In genomic region chr2:27932396-27932795, GRCh38 we compare ENCODE assay signal across 11 cellular contexts. TPM values are rescaled to one million over a fixed set of nuclear protein-coding genes. Genes with fewer than 3 reads are reported as not detected.
DNase-seq lines count a peak whose midpoint lies in the region; ATAC-seq, FAIRE-seq and TF ChIP-seq lines count a peak whose summit lies in the region.
"Had no signal": no experiment of that assay in that cellular context is flagged by ENCODE, and none has a peak within 500 bp of the region (broad histone marks: within the 10 kb centered on the region; RNA-seq: fewer than 3 reads in every experiment).

No MANE protein-coding gene starts in this region.

- no peaks in the 10 kb centered on the region for H4K20me1 ChIP-seq in HepG2 (ENCODE audit: insufficient read depth, low read length)

- TF ChIP-seq CTCF in Caco-2 (IDR thresholded peaks at IDR 0.05; ENCODE audit: insufficient read depth in 1 of 2, low read depth in 1 of 2, low read length in 1 of 2, severe bottlenecking in 1 of 2, unreplicated experiment in 1 of 2): no peak
- TF ChIP-seq CTCF in HepG2 (CRISPR knock-in tag; IDR thresholded peaks at IDR 0.05): no peak

- H3K79me2 ChIP-seq in HepG2 (ENCODE audit: insufficient read depth, low read length): no peaks in the 10 kb centered on the region

- H3K27me3 ChIP-seq in Caco-2 (replicated peaks; ENCODE audit: control insufficient read depth, insufficient read depth, low read length) (no peaks in the 10 kb centered on the region), HepG2 (ENCODE audit: control insufficient read depth in 1 of 2, insufficient read depth in 2 of 2, low read length in 2 of 2) (no peaks in the 10 kb centered on the region)

- H3K9ac ChIP-seq in HepG2 (ENCODE audit: insufficient read depth, low read depth, low read length): no peak overlapping the region

- 92% methylated on average over 2 of the region's 2 CpGs for WGBS in HepG2 (ENCODE audit: low lambda C conversion rate)

- no peak overlapping the region for H3K4me3 ChIP-seq in Caco-2 (ENCODE audit: low read depth, low read length)
- no peak overlapping the region for H3K4me3 ChIP-seq in HepG2 (replicated peaks in 1 of 3; ENCODE audit: insufficient read depth in 1 of 3, low read depth in 2 of 3, low read length in 3 of 3)
- H3K4me3 ChIP-seq: GM23338 had no signal

- no peak for TF ChIP-seq POLR2A in HepG2 (IDR thresholded peaks at IDR 0.05; ENCODE audit: insufficient read depth in 1 of 2, low read depth in 2 of 2, low read length in 2 of 2)

- H3K36me3 ChIP-seq in Caco-2 (ENCODE audit: control insufficient read depth, insufficient read depth, low read length) (no peaks in the 10 kb centered on the region), HepG2 (replicated peaks in 1 of 2; ENCODE audit: control insufficient read depth in 1 of 2, insufficient read depth in 2 of 2, low read length in 2 of 2) (no peaks in the 10 kb centered on the region)

- H3K4me1 Mint-ChIP-seq in Caco-2 (ENCODE audit: low read depth, unreplicated experiment) (peaks cover 21% of the 10 kb centered on the region), T-cell (peaks cover 8 to 14% (median 10%) of the 10 kb centered on the region in 3 donors)
- H3K4me1 Mint-ChIP-seq: activated T-helper 17 cell treated with anti-CD3 and anti-CD28 coated beads, Interleukin-2, amount 50 U/mL, for 72 hours; GM23338 had no signal

- no peak overlapping the region for H3K27ac ChIP-seq in HepG2 (ENCODE audit: extremely low read length, insufficient read depth, low read length)

- H3K36me3 Mint-ChIP-seq in Caco-2 (ENCODE audit: insufficient read depth, unreplicated experiment) (peaks cover 6% of the 10 kb centered on the region), T-cell (peaks cover 48% of the 10 kb centered on the region)

- H3K4me1 ChIP-seq in Caco-2: peaks cover 40% of the 10 kb centered on the region
- H3K4me1 ChIP-seq in HepG2 (ENCODE audit: insufficient read depth, low read length): peaks cover 19% of the 10 kb centered on the region

- intact Hi-C loops in Caco-2 (cut with micrococcal nuclease; ENCODE audit: unreplicated experiment) (loop anchor here (5.0 kb wide), 2 partner anchors 185 to 460 kb away; partner anchors contain the start of gene FOSL2), HepG2 (cut with micrococcal nuclease; ENCODE audit: unreplicated experiment) (no loop called here)

- CTCF ChIA-PET in Caco-2 (lab: Charles Lee): no interaction called here
- CTCF ChIA-PET in HepG2 (lab: Yijun Ruan, JAX; ENCODE audit: low intra/inter-chr PET ratio, low total read pairs): no interaction called here
- CTCF ChIA-PET in T-cell (lab: Charles Lee): interaction anchor here in 1 of 2 donors (0.5 kb wide), 1 partner anchor 20 kb away, joined by 3 read pairs; no protein-coding TSS in a partner anchor

- H3K9me3 Mint-ChIP-seq in Caco-2 (ENCODE audit: unreplicated experiment): no peaks in the 10 kb centered on the region
- no peaks in the 10 kb centered on the region for H3K9me3 Mint-ChIP-seq in T-cell
- H3K9me3 Mint-ChIP-seq: activated T-helper 17 cell treated with anti-CD3 and anti-CD28 coated beads, Interleukin-2, amount 50 U/mL, for 72 hours; GM23338; stimulated activated effector memory CD8-positive, alpha-beta T cell treated with anti-CD3 and anti-CD28 coated beads, Interleukin-12 subunit alpha, Interleukin-12 subunit beta, amount 100 ng/mL, for 72 hours had no signal

- no peak overlapping the region for H2AFZ ChIP-seq in HepG2 (ENCODE audit: low read length)
- H2AFZ ChIP-seq: GM23338 had no signal

- H3K27ac Mint-ChIP-seq in Caco-2 (ENCODE audit: unreplicated experiment) (peak overlapping the region; percentile 43), T-cell (no peak overlapping the region)
- H3K27ac Mint-ChIP-seq: activated T-helper 17 cell treated with anti-CD3 and anti-CD28 coated beads, Interleukin-2, amount 50 U/mL, for 72 hours; GM23338; stimulated activated effector memory CD8-positive, alpha-beta T cell treated with anti-CD3 and anti-CD28 coated beads, Interleukin-12 subunit alpha, Interleukin-12 subunit beta, amount 100 ng/mL, for 72 hours had no signal

- TF ChIP-seq EP300 in HepG2 (IDR thresholded peaks at IDR 0.05; ENCODE audit: low read depth in 2 of 2, low read length in 2 of 2) (no peak), HepG2 (CRISPR knock-in tag; IDR thresholded peaks at IDR 0.05; ENCODE audit: borderline replicate concordance) (no peak)

- POLR2A ChIA-PET in Caco-2 (lab: Charles Lee) (no interaction called here), HepG2 (lab: Yijun Ruan, JAX) (no interaction called here), T-cell (lab: Charles Lee) (no interaction called here)

- H3K4me2 ChIP-seq in HepG2 (ENCODE audit: low read depth, low read length): no peak overlapping the region
- H3K4me2 ChIP-seq: GM23338 had no signal

- in situ Hi-C loops in HepG2 (cut with HindIII; ENCODE audit: extremely low pct_ligation_motif_present, low pct_unique_long_range_greater_than_20kb): no loop called here

- BruUV-seq in Caco-2 (replicated peaks; lab: Mats Ljungman, UMichigan) (no TSS peak), HepG2 (replicated peaks; lab: Mats Ljungman, UMichigan) (no TSS peak)

- DNase-seq in Caco-2 (peak in 1 of 2 experiments; percentile 31), NCI-H226 (peak; percentile 73), dermis blood vessel endothelial cell (peak; percentile 58), HepG2 (ENCODE audit: low spot score) (peak; percentile 59), T-cell (no peak), putamen (ENCODE audit: low spot score) (no peak), COLO829 (ENCODE audit: low spot score) (no peak)

- FAIRE-seq in HepG2 (lab: Jason Lieb, UNC): no peak

- no peaks in the 10 kb centered on the region for H3K27me3 Mint-ChIP-seq in Caco-2 (ENCODE audit: insufficient read depth, unreplicated experiment)
- H3K27me3 Mint-ChIP-seq in T-cell: no peaks in the 10 kb centered on the region
- H3K27me3 Mint-ChIP-seq: activated T-helper 17 cell treated with anti-CD3 and anti-CD28 coated beads, Interleukin-2, amount 50 U/mL, for 72 hours had no signal

- H3K9me3 ChIP-seq in Caco-2: no peaks in the 10 kb centered on the region
- H3K9me3 ChIP-seq in HepG2 (ENCODE audit: low read length): no peaks in the 10 kb centered on the region

- ATAC-seq in HepG2: no peak
- ATAC-seq in T-cell (replicated peaks in 1 of 4): no peak
- no peak for ATAC-seq in GM18502 (IDR thresholded peaks at IDR 0.05; ENCODE audit: poor library complexity, unreplicated experiment)
- ATAC-seq: activated T-helper 17 cell treated with anti-CD3 and anti-CD28 coated beads, Interleukin-2, amount 50 U/mL, for 72 hours; GM23338; stimulated activated effector memory CD8-positive, alpha-beta T cell treated with anti-CD3 and anti-CD28 coated beads, Interleukin-12 subunit alpha, Interleukin-12 subunit beta, amount 100 ng/mL, for 72 hours had no signal

- TF ChIP-seq RAD21 in HepG2 (CRISPR knock-in tag; IDR thresholded peaks at IDR 0.05): no peak

- peak overlapping the region; percentile 11 for H3K4me3 Mint-ChIP-seq in Caco-2 (ENCODE audit: unreplicated experiment)
- H3K4me3 Mint-ChIP-seq in T-cell: no peak overlapping the region
- H3K4me3 Mint-ChIP-seq: activated T-helper 17 cell treated with anti-CD3 and anti-CD28 coated beads, Interleukin-2, amount 50 U/mL, for 72 hours; GM23338; stimulated activated effector memory CD8-positive, alpha-beta T cell treated with anti-CD3 and anti-CD28 coated beads, Interleukin-12 subunit alpha, Interleukin-12 subunit beta, amount 100 ng/mL, for 72 hours had no signal

RNA-seq across cellular contexts. Expression of gene BABAM2, which starts 41.9 kb away (rescaled TPM):
- total RNA-seq in Caco-2 (2022) (50.7 and 57.3 TPM in 2 replicates), dermis blood vessel endothelial cell (13.6 and 17.8 TPM in 2 replicates), HepG2 (2016; rRNA removed; fragmentation: Illumina TruSeq; extraction: Trizol) (24.9 and 34.8 TPM in 2 replicates), T-cell (10 to 100 TPM; 28.4 to 45.2 (median 37.4) TPM)
- total RNA-seq in HepG2 (2016; cell fraction: cytosol; rRNA removed; fragmentation: Illumina TruSeq; extraction: Trizol; ENCODE audit: low read depth): 8.2 and 8.5 TPM in 2 replicates
- 26.2 and 31.2 TPM in 2 replicates for total RNA-seq in HepG2 (2016; cell fraction: insoluble cytoplasmic fraction; rRNA removed; fragmentation: Illumina TruSeq; extraction: Trizol)
- 13.7 and 14.1 TPM in 2 replicates for total RNA-seq in HepG2 (2016; cell fraction: membrane; rRNA removed; fragmentation: Illumina TruSeq; extraction: Trizol)
- total RNA-seq in HepG2 (2016; cell fraction: nucleus; rRNA removed; fragmentation: Illumina TruSeq; extraction: Trizol): 33.5 and 34.7 TPM in 2 replicates
- polyA plus RNA-seq in HepG2 (2011; rRNA removed): 28.0 and 28.3 TPM in 2 replicates
- 18.3 and 23.5 TPM in 2 replicates for polyA plus RNA-seq in HepG2 (2011; cell fraction: cytosol; rRNA removed)
- 14.1 and 17.0 TPM in 2 replicates for polyA plus RNA-seq in HepG2 (2011; cell fraction: nucleus; rRNA removed)
- polyA plus RNA-seq in HepG2 (2012): 23.1 and 32.2 TPM in 2 replicates
- 11.4 and 14.0 TPM in 2 replicates for polyA plus RNA-seq in HepG2 (2016; cell fraction: cytosol; fragmentation: Illumina TruSeq; extraction: Trizol; ENCODE audit: low read depth)
- 49.9 and 58.4 TPM in 2 replicates for polyA plus RNA-seq in HepG2 (2016; cell fraction: insoluble cytoplasmic fraction; fragmentation: Illumina TruSeq; extraction: Trizol; ENCODE audit: low read depth)
- 17.1 and 19.7 TPM in 2 replicates for polyA plus RNA-seq in HepG2 (2016; cell fraction: membrane; fragmentation: Illumina TruSeq; extraction: Trizol; ENCODE audit: low read depth)
- 22.3 and 23.0 TPM in 2 replicates for polyA plus RNA-seq in HepG2 (2016; cell fraction: nucleus; fragmentation: Illumina TruSeq; extraction: Trizol; ENCODE audit: insufficient read depth, low read depth)
- polyA minus RNA-seq in HepG2 (2011; rRNA and poly(A)+ RNA removed; ENCODE audit: low replicate concordance): 22.8 and 28.8 TPM in 2 replicates
- polyA minus RNA-seq in HepG2 (2011; cell fraction: cytosol; rRNA and poly(A)+ RNA removed): 18.5 and 21.5 TPM in 2 replicates
- 132 and 154 TPM in 2 replicates for polyA minus RNA-seq in HepG2 (2011; cell fraction: nucleus; rRNA and poly(A)+ RNA removed)

RNA-seq across cellular contexts. Expression of gene RBKS, which starts 42.2 kb away (rescaled TPM):
- total RNA-seq in Caco-2 (2022) (7.1 and 7.4 TPM in 2 replicates), dermis blood vessel endothelial cell (0.98 and 1.2 TPM in 2 replicates), HepG2 (2016; rRNA removed; fragmentation: Illumina TruSeq; extraction: Trizol) (7.7 and 11.7 TPM in 2 replicates), T-cell (1 to 10 TPM; 1.1 to 6.7 (median 1.5) TPM)
- 1.8 and 2.4 TPM in 2 replicates for total RNA-seq in HepG2 (2016; cell fraction: cytosol; rRNA removed; fragmentation: Illumina TruSeq; extraction: Trizol; ENCODE audit: low read depth)
- total RNA-seq in HepG2 (2016; cell fraction: insoluble cytoplasmic fraction; rRNA removed; fragmentation: Illumina TruSeq; extraction: Trizol): 8.0 and 11.5 TPM in 2 replicates
- 2.9 and 3.2 TPM in 2 replicates for total RNA-seq in HepG2 (2016; cell fraction: membrane; rRNA removed; fragmentation: Illumina TruSeq; extraction: Trizol)
- total RNA-seq in HepG2 (2016; cell fraction: nucleus; rRNA removed; fragmentation: Illumina TruSeq; extraction: Trizol): 3.7 and 4.5 TPM in 2 replicates
- polyA plus RNA-seq in HepG2 (2011; rRNA removed): 7.8 and 8.3 TPM in 2 replicates
- 7.5 and 9.2 TPM in 2 replicates for polyA plus RNA-seq in HepG2 (2011; cell fraction: cytosol; rRNA removed)
- 1.4 and 2.0 TPM in 2 replicates for polyA plus RNA-seq in HepG2 (2011; cell fraction: nucleus; rRNA removed)
- 4.9 and 12.6 TPM in 2 replicates for polyA plus RNA-seq in HepG2 (2012)
- polyA plus RNA-seq in HepG2 (2016; cell fraction: cytosol; fragmentation: Illumina TruSeq; extraction: Trizol; ENCODE audit: low read depth): 1.8 and 2.2 TPM in 2 replicates
- polyA plus RNA-seq in HepG2 (2016; cell fraction: insoluble cytoplasmic fraction; fragmentation: Illumina TruSeq; extraction: Trizol; ENCODE audit: low read depth): 10.1 and 10.5 TPM in 2 replicates
- 2.2 and 2.3 TPM in 2 replicates for polyA plus RNA-seq in HepG2 (2016; cell fraction: membrane; fragmentation: Illumina TruSeq; extraction: Trizol; ENCODE audit: low read depth)
- 2.4 and 3.5 TPM in 2 replicates for polyA plus RNA-seq in HepG2 (2016; cell fraction: nucleus; fragmentation: Illumina TruSeq; extraction: Trizol; ENCODE audit: insufficient read depth, low read depth)
- polyA minus RNA-seq in HepG2 (2011; rRNA and poly(A)+ RNA removed; ENCODE audit: low replicate concordance): 1.0 and 4.2 TPM in 2 replicates
- polyA minus RNA-seq in HepG2 (2011; cell fraction: cytosol; rRNA and poly(A)+ RNA removed): 2.5 and 3.7 TPM in 2 replicates
- polyA minus RNA-seq in HepG2 (2011; cell fraction: nucleus; rRNA and poly(A)+ RNA removed): 7.6 and 9.3 TPM in 2 replicates

Comparison
In these comparisons a context has a peak if more than half of its experiments do, and no peak if none do; other contexts are left out.
1. DNase-seq: peak in NCI-H226 (single experiment), dermis blood vessel endothelial cell (single experiment) and HepG2 (single experiment); none in T-cell (0 of 34), putamen (single experiment) and COLO829 (single experiment).